ENCODE assay signal across 2 cellular contexts in genomic region chr1:156006666-156007376, GRCh38.
TF ChIP-seq lines count a peak whose summit lies in the region.

No MANE protein-coding gene starts in this region.

TF ChIP-seq in GM23338, 12 proteins besides CTCF, POLR2A, EP300 and RAD21:
- TF ChIP-seq NANOG (IDR thresholded peaks at IDR 0.05; ENCODE audit: borderline replicate concordance) (no peak), ETS1 (IDR thresholded peaks at IDR 0.05) (no peak), CREB1 (CRISPR knock-in tag; IDR thresholded peaks at IDR 0.05; ENCODE audit: low read depth) (no peak), EZH2phosphoT487 (IDR thresholded peaks at IDR 0.05; ENCODE audit: unreplicated experiment) (no peak), STAT1 (IDR thresholded peaks at IDR 0.05; ENCODE audit: unreplicated experiment) (no peak), ZNF462 (CRISPR knock-in tag; IDR thresholded peaks at IDR 0.05) (no peak), EZH2 (IDR thresholded peaks at IDR 0.05; ENCODE audit: low read depth, unreplicated experiment) (no peak), REST (IDR thresholded peaks at IDR 0.05; ENCODE audit: unreplicated experiment) (no peak), ZNF331 (CRISPR knock-in tag; IDR thresholded peaks at IDR 0.05; ENCODE audit: low read depth) (no peak), JUNB (IDR thresholded peaks at IDR 0.05; ENCODE audit: unreplicated experiment) (no peak), ZNF114 (CRISPR knock-in tag; IDR thresholded peaks at IDR 0.05) (no peak), POLR2AphosphoS5 (IDR thresholded peaks at IDR 0.05; ENCODE audit: low read depth) (no peak)

TF ChIP-seq in GM12878, 131 proteins besides CTCF, POLR2A, EP300 and RAD21:
- TF ChIP-seq KAT2A (conservative IDR thresholded peaks at IDR 0.05; ENCODE audit: control insufficient read depth, low read depth, low read length) (no peak), TARDBP (IDR thresholded peaks at IDR 0.05; ENCODE audit: borderline replicate concordance) (no peak)
